Comparison of ENCODE assay signal across 8 cellular contexts in the genomic region with DNA sequence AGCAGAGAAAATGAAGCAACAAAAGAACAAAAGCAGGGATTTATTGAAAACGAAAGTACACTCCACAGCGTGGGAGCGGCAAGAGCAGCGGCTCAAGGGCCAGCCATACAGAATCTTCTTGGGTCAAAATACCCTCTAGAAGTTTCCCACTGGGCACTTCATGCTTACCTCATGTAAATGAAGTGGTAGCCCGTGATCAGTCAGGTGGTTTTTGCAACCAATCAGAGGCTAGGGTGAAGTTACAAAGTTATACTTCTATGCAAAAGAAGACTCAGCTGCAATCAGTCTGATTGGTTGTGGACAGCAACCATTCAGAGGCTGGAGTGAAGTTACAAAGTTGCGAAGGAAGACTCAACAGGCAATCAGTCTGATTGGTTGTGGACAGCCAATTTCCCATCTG. TPM values are rescaled to one million over a fixed set of nuclear protein-coding genes. Genes with fewer than 3 reads are reported as not detected.
DNase-seq lines count a peak whose midpoint lies in the region; TF ChIP-seq lines count a peak whose summit lies in the region.

No MANE protein-coding gene starts in this region.

- peaks cover 4% of the 10 kb centered on the region for H3K4me1 Mint-ChIP-seq in endothelial cell (ENCODE audit: unreplicated experiment)

- no peak overlapping the region for H2BK120ac ChIP-seq in mesenchymal stem cell (ENCODE audit: low read depth, low read length)

- in situ Hi-C loops in transverse colon (cut with MboI; ENCODE audit: low pct_ligation_motif_present in 1 of 4, low pct_unique_long_range_greater_than_20kb in 1 of 4, low sequenced_read_pairs in 3 of 4), result loop anchor here (5.0 to 25.0 kb wide), 4 partner anchors 282 to 449 kb away; no protein-coding TSS in a partner anchor

- H3K4ac ChIP-seq in mesenchymal stem cell (ENCODE audit: low read depth in 1 of 2, low read length in 2 of 2), result no peak overlapping the region

- no peak overlapping the region for H3K4me3 Mint-ChIP-seq in endothelial cell (ENCODE audit: unreplicated experiment)

- H3K27me3 ChIP-seq in AG04450 (ENCODE audit: control insufficient read depth, insufficient read depth, low read length) (peaks cover 11% of the 10 kb centered on the region), SJSA1 (replicated peaks) (no peaks in the 10 kb centered on the region), colonic mucosa (no peaks in the 10 kb centered on the region), mesenchymal stem cell (ENCODE audit: control insufficient read depth in 1 of 2, insufficient read depth in 1 of 2, low read length in 2 of 2) (peaks cover 16 to 24% of the 10 kb centered on the region in 2 experiments), transverse colon (no peaks in the 10 kb centered on the region)

- H2BK5ac ChIP-seq in mesenchymal stem cell (ENCODE audit: low read depth, low read length, poor library complexity, severe bottlenecking), result no peak overlapping the region

- no peak overlapping the region for H2BK15ac ChIP-seq in mesenchymal stem cell (ENCODE audit: low read depth, poor library complexity, severe bottlenecking)

- no peak overlapping the region for H3K14ac ChIP-seq in mesenchymal stem cell (ENCODE audit: low read length in 2 of 2)

- CTCF ChIA-PET in AG04450 (lab: Charles Lee) (no interaction called here), HEK293 (lab: Yijun Ruan, JAX) (interaction anchor here (0.6 kb wide), 1 partner anchor 131 kb away, joined by 5 read pairs; no protein-coding TSS in a partner anchor)

- H2AK5ac ChIP-seq in mesenchymal stem cell (ENCODE audit: low read length, severe bottlenecking), result no peak overlapping the region

- POLR2A ChIA-PET in AG04450 (lab: Yijun Ruan, JAX) (no interaction called here), HEK293 (lab: Yijun Ruan, JAX) (no interaction called here)

- intact Hi-C loops in colonic mucosa (cut with DNase I) (no loop called here), transverse colon (cut with DNase I; ENCODE audit: low total_unique reads) (loop anchor here (10.0 kb wide), 2 partner anchors 312 to 442 kb away; no protein-coding TSS in a partner anchor)

- no peak for TF ChIP-seq EP300 in transverse colon (IDR thresholded peaks at IDR 0.05; ENCODE audit: low read depth)

- WGBS in mesenchymal stem cell, result 87% methylated on average over 6 of the region's 6 CpGs
- WGBS in transverse colon (ENCODE audit: low coverage in 1 of 2), 2 donors, result 25 to 32% methylated on average over 4 to 6 of the region's 6 CpGs

- H3K9ac ChIP-seq in colonic mucosa (ENCODE audit: low read depth in 2 of 2, low read length in 2 of 2), result no peak overlapping the region
- peak overlapping the region; percentile 83 for H3K9ac ChIP-seq in mesenchymal stem cell (ENCODE audit: low read length)

- H3K36me3 Mint-ChIP-seq in endothelial cell (ENCODE audit: low read depth, unreplicated experiment), result no peaks in the 10 kb centered on the region

- no peak overlapping the region for H4K8ac ChIP-seq in mesenchymal stem cell (ENCODE audit: low read length)

- no peak overlapping the region for H2AFZ ChIP-seq in mesenchymal stem cell (ENCODE audit: low read depth, low read length)

- H4K91ac ChIP-seq in mesenchymal stem cell (ENCODE audit: low read length), result no peak overlapping the region

- no peaks in the 10 kb centered on the region for H3K36me3 ChIP-seq in HEK293 (ENCODE audit: control insufficient read depth in 2 of 2, insufficient read depth in 1 of 2, low read length in 2 of 2)
- no peaks in the 10 kb centered on the region for H3K36me3 ChIP-seq in SJSA1
- no peaks in the 10 kb centered on the region for H3K36me3 ChIP-seq in colonic mucosa
- H3K36me3 ChIP-seq in mesenchymal stem cell (ENCODE audit: control insufficient read depth in 1 of 2, insufficient read depth in 2 of 2, low read depth in 1 of 2, low read length in 2 of 2), result no peaks in the 10 kb centered on the region
- no peaks in the 10 kb centered on the region for H3K36me3 ChIP-seq in transverse colon

- peaks cover 5% of the 10 kb centered on the region for H3K27me3 Mint-ChIP-seq in endothelial cell (ENCODE audit: unreplicated experiment)

- H3K4me1 ChIP-seq in HEK293 (ENCODE audit: control insufficient read depth, insufficient read depth, low read length), result no peaks in the 10 kb centered on the region
- peaks cover 5% of the 10 kb centered on the region for H3K4me1 ChIP-seq in SJSA1 (replicated peaks)
- H3K4me1 ChIP-seq in colonic mucosa, result no peaks in the 10 kb centered on the region
- H3K4me1 ChIP-seq in mesenchymal stem cell (ENCODE audit: control insufficient read depth, insufficient read depth, low read depth, low read length), result peaks cover 2% of the 10 kb centered on the region
- peaks cover 0 to 8% (median 2%) of the 10 kb centered on the region in 4 donors for H3K4me1 ChIP-seq in transverse colon

- H3K4me2 ChIP-seq in mesenchymal stem cell (ENCODE audit: low read length, poor library complexity, severe bottlenecking), result peak overlapping the region; percentile 24

- TF ChIP-seq POLR2A in transverse colon (IDR thresholded peaks at IDR 0.05), result no peak

- no peaks in the 10 kb centered on the region for H3K9me3 Mint-ChIP-seq in endothelial cell (ENCODE audit: unreplicated experiment)

- H3K27ac Mint-ChIP-seq in endothelial cell (ENCODE audit: unreplicated experiment), result no peak overlapping the region

- no peak overlapping the region for H3K23ac ChIP-seq in mesenchymal stem cell (ENCODE audit: low read length in 2 of 2)

- H3K4me3 ChIP-seq in AG04450 (ENCODE audit: low read depth, low read length) (peak overlapping the region; percentile 22; the same call in 1 of the 2 replicates), HEK293 (ENCODE audit: low read depth, low read length) (peak overlapping the region; percentile 4; the same call in 1 of the 2 replicates), SJSA1 (peak overlapping the region; percentile 29), colonic mucosa (peak overlapping the region; percentile 23), mesenchymal stem cell (ENCODE audit: insufficient read depth in 1 of 2, low read depth in 1 of 2, low read length in 2 of 2) (peak overlapping the region in 1 of 2 experiments; percentile 73), transverse colon (peak overlapping the region in 3 of 4 donors; percentile 17 to 45 (median 30))

- H3K79me1 ChIP-seq in mesenchymal stem cell (replicated peaks; ENCODE audit: low read length, poor library complexity, severe bottlenecking), result no peaks in the 10 kb centered on the region

- no peak overlapping the region for H3K27ac ChIP-seq in AG04450 (ENCODE audit: low read depth, low read length)
- H3K27ac ChIP-seq in HEK293 (ENCODE audit: extremely low read depth, low read depth, low read length), result no peak overlapping the region
- H3K27ac ChIP-seq in SJSA1, result peak overlapping the region; percentile 22
- H3K27ac ChIP-seq in colonic mucosa, result peak overlapping the region; percentile 61
- no peak overlapping the region for H3K27ac ChIP-seq in mesenchymal stem cell (ENCODE audit: low read length, poor library complexity, severe bottlenecking)
- H3K27ac ChIP-seq in transverse colon, result peak overlapping the region; percentile 62 to 77 (median 71)

- no peak overlapping the region for H3K18ac ChIP-seq in mesenchymal stem cell (ENCODE audit: low read depth in 1 of 2, low read length in 2 of 2)

- DNase-seq in AG04450 (ENCODE audit: low read depth, low spot score) (peak; percentile 6), SJSA1 (ENCODE audit: low read depth in 1 of 2, low spot score in 2 of 2) (peak; percentile 48 to 59), colonic mucosa (peak; percentile 72), mesenchymal stem cell (peak; percentile 18), transverse colon (peak; percentile 53), endothelial cell (ENCODE audit: low spot score) (no peak), ecto neural progenitor cell (ENCODE audit: low spot score) (no peak)

- no peaks in the 10 kb centered on the region for H3K9me3 ChIP-seq in AG04450 (ENCODE audit: control insufficient read depth, insufficient read depth, low read length)
- no peaks in the 10 kb centered on the region for H3K9me3 ChIP-seq in HEK293 (ENCODE audit: control insufficient read depth, insufficient read depth, low read depth, low read length)
- H3K9me3 ChIP-seq in SJSA1 (replicated peaks), result no peaks in the 10 kb centered on the region
- no peaks in the 10 kb centered on the region for H3K9me3 ChIP-seq in colonic mucosa
- no peaks in the 10 kb centered on the region for H3K9me3 ChIP-seq in mesenchymal stem cell (ENCODE audit: control insufficient read depth, low read length)
- no peaks in the 10 kb centered on the region for H3K9me3 ChIP-seq in transverse colon

- no peak overlapping the region for H2BK12ac ChIP-seq in mesenchymal stem cell (ENCODE audit: low read length in 2 of 2)

- TF ChIP-seq CTCF in AG04450 (IDR thresholded peaks at IDR 0.05; ENCODE audit: low read depth, low read length) (no peak), HEK293 (tag by site-specific recombination; IDR thresholded peaks at IDR 0.05) (no peak), colonic mucosa (IDR thresholded peaks at IDR 0.05) (no peak), transverse colon (IDR thresholded peaks at IDR 0.05) (no peak), endothelial cell (IDR thresholded peaks at IDR 0.05; ENCODE audit: unreplicated experiment) (no peak)

RNA-seq across cellular contexts. Expression of a gene that starts 37.8 kb away (rescaled TPM):
- polyA plus RNA-seq in AG04450 (2011; rRNA removed), result not detected in 2 replicates
- not detected in 2 replicates for polyA minus RNA-seq in AG04450 (2011; rRNA and poly(A)+ RNA removed)
- total RNA-seq in SJSA1 (2014; rRNA removed; shearing (Covaris generic)), result not detected in 2 replicates
- not detected for total RNA-seq in colonic mucosa
- polyA plus RNA-seq in mesenchymal stem cell (2013, experiment 1 of 2), result not detected
- polyA plus RNA-seq in mesenchymal stem cell (2013, experiment 2 of 2), result not detected
- total RNA-seq in transverse colon, result not detected
- total RNA-seq in endothelial cell (ENCODE audit: unreplicated experiment), result 0.49 TPM

RNA-seq across cellular contexts. Expression of a gene that starts 43.2 kb away (rescaled TPM):
- polyA plus RNA-seq in AG04450 (2011; rRNA removed), result 10.9 and 14.1 TPM in 2 replicates
- polyA minus RNA-seq in AG04450 (2011; rRNA and poly(A)+ RNA removed), result 24.4 and 27.6 TPM in 2 replicates
- total RNA-seq in SJSA1 (2014; rRNA removed; shearing (Covaris generic)), result 7.9 and 11.4 TPM in 2 replicates
- 10 to 100 TPM; 23.2 to 32.8 TPM for total RNA-seq in colonic mucosa
- polyA plus RNA-seq in mesenchymal stem cell (2013, experiment 1 of 2), result 6.3 TPM
- 6.1 TPM for polyA plus RNA-seq in mesenchymal stem cell (2013, experiment 2 of 2)
- total RNA-seq in transverse colon, result 10 to 100 TPM in 3 of 4 donors, 1 to 10 TPM in 1; 4.1 to 21.8 (median 14.5) TPM
- total RNA-seq in endothelial cell (ENCODE audit: unreplicated experiment), result 50.9 TPM

Comparison
In these comparisons a context has a peak if more than half of its experiments do, and no peak if none do; other contexts are left out.
1. DNase-seq: peak in AG04450 (single experiment), SJSA1 (2 of 2), colonic mucosa (single experiment), mesenchymal stem cell (single experiment) and transverse colon (single experiment); none in endothelial cell (single experiment) and ecto neural progenitor cell (single experiment).
2. H3K27ac ChIP-seq: peak in SJSA1 (single experiment), colonic mucosa (single experiment) and transverse colon (4 of 4); none in AG04450 (single experiment), HEK293 (single experiment) and mesenchymal stem cell (single experiment).